ENCODE assay signal across 8 cellular contexts in genomic region chr10:124916098-124916584, GRCh38. TPM values are rescaled to one million over a fixed set of nuclear protein-coding genes. Genes with fewer than 3 reads are reported as not detected.
DNase-seq lines count a peak whose midpoint lies in the region; ATAC-seq and TF ChIP-seq lines count a peak whose summit lies in the region.

No MANE protein-coding gene starts in this region.

- peak; percentile 5; the same call in 2 of the 3 replicates for ATAC-seq in GM23338
- ATAC-seq in HG02623 (IDR thresholded peaks at IDR 0.05; ENCODE audit: unreplicated experiment) = no peak

- H3K9me2 ChIP-seq in GM23338 (ENCODE audit: insufficient read depth) = no peaks in the 10 kb centered on the region

- peaks cover 0 to 8% of the 10 kb centered on the region in 2 donors for H3K27me3 Mint-ChIP-seq in CD8-positive, alpha-beta memory T cell
- H3K27me3 Mint-ChIP-seq in GM23338 (ENCODE audit: insufficient read depth, low read depth, poor library complexity) (peaks cover 12% of the 10 kb centered on the region), nephron (ENCODE audit: low read depth) (no peaks in the 10 kb centered on the region)

- no peaks in the 10 kb centered on the region for H3K27me3 ChIP-seq in CD8-positive, alpha-beta memory T cell (ENCODE audit: insufficient read depth, low read length, poor library complexity, severe bottlenecking)
- H3K27me3 ChIP-seq in GM23338 (ENCODE audit: insufficient read depth) = no peaks in the 10 kb centered on the region

- H3K36me3 Mint-ChIP-seq in CD8-positive, alpha-beta memory T cell = peaks cover 0 to 12% (median 0%) of the 10 kb centered on the region in 3 donors
- H3K36me3 Mint-ChIP-seq in GM23338 (ENCODE audit: low read depth) (no peaks in the 10 kb centered on the region; the same call in 2 of the 3 replicates), nephron (ENCODE audit: low read depth) (peaks cover 4% of the 10 kb centered on the region)

- CTCF ChIA-PET in CD8-positive, alpha-beta memory T cell (lab: Charles Lee) = interaction anchor here (1.9 kb wide), 1 partner anchor 386 kb away, joined by 5 read pairs; no protein-coding TSS in a partner anchor

- peak overlapping the region; percentile 94 for H3K27ac ChIP-seq in CD8-positive, alpha-beta memory T cell (ENCODE audit: low read depth, low read length)
- H3K27ac ChIP-seq in GM23338 (ENCODE audit: low read depth) = peak overlapping the region; percentile 78

- peaks cover 31 to 49% (median 41%) of the 10 kb centered on the region in 3 donors for H3K4me1 Mint-ChIP-seq in CD8-positive, alpha-beta memory T cell
- H3K4me1 Mint-ChIP-seq in GM23338 (peaks cover 19% of the 10 kb centered on the region), nephron (peaks cover 47% of the 10 kb centered on the region)

- peaks cover 18% of the 10 kb centered on the region for H3K4me1 ChIP-seq in CD8-positive, alpha-beta memory T cell (ENCODE audit: insufficient read depth, low read length)
- peaks cover 19% of the 10 kb centered on the region for H3K4me1 ChIP-seq in GM23338 (ENCODE audit: insufficient read depth)

- TF ChIP-seq CTCF in GM23338 (conservative IDR thresholded peaks at IDR 0.05; ENCODE audit: low read depth in 2 of 2) (no peak), epithelial cell of esophagus (IDR thresholded peaks at IDR 0.05; ENCODE audit: insufficient read depth, low read depth, low read length, missing control alignments) (no peak), nephron (IDR thresholded peaks at IDR 0.05; ENCODE audit: unreplicated experiment in 3 of 3) (no peak)

- peak overlapping the region; percentile 92 for H2AFZ ChIP-seq in GM23338

- POLR2A ChIA-PET in CD8-positive, alpha-beta memory T cell (lab: Charles Lee) = interaction anchor here (1.0 to 1.2 kb wide), 2 partner anchors 125 to 454 kb away, joined by 3 to 5 read pairs; partner anchors contain the start of genes EEF1AKMT2 and LHPP

- H3K4me2 ChIP-seq in GM23338 = peak overlapping the region; percentile 93

- H3K36me3 ChIP-seq in CD8-positive, alpha-beta memory T cell (ENCODE audit: insufficient read depth, low read length) = no peaks in the 10 kb centered on the region
- no peaks in the 10 kb centered on the region for H3K36me3 ChIP-seq in GM23338 (ENCODE audit: insufficient read depth)

- peaks cover 14% of the 10 kb centered on the region; the same call in 1 of the 2 replicates for H3F3A ChIP-seq in GM23338 (replicated peaks; ENCODE audit: low read depth)

- peak overlapping the region; percentile 84 for H3K4me3 ChIP-seq in CD8-positive, alpha-beta memory T cell (ENCODE audit: low read length)
- H3K4me3 ChIP-seq in GM23338 (peak overlapping the region; percentile 97), epithelial cell of esophagus (ENCODE audit: low read length) (peak overlapping the region; percentile 89)

- peaks cover 38% of the 10 kb centered on the region for H3K79me2 ChIP-seq in GM23338 (replicated peaks; ENCODE audit: insufficient read depth)

- H3K4me3 Mint-ChIP-seq in CD8-positive, alpha-beta memory T cell = peak overlapping the region; percentile 88 to 99 (median 89)
- H3K4me3 Mint-ChIP-seq in GM23338 (peak overlapping the region; percentile 96), nephron (peak overlapping the region; percentile 87 to 99 (median 96))

- peaks cover 27% of the 10 kb centered on the region for H4K20me1 ChIP-seq in GM23338 (replicated peaks; ENCODE audit: insufficient read depth)

- no peaks in the 10 kb centered on the region for H3K9me3 ChIP-seq in CD8-positive, alpha-beta memory T cell (ENCODE audit: low read length)

- H3K9me3 Mint-ChIP-seq in CD8-positive, alpha-beta memory T cell = no peaks in the 10 kb centered on the region
- H3K9me3 Mint-ChIP-seq in GM23338 (no peaks in the 10 kb centered on the region; the same call in 2 of the 3 replicates), nephron (no peaks in the 10 kb centered on the region)

- no peak for DNase-seq in CD8-positive, alpha-beta memory T cell
- DNase-seq in GM23338 (ENCODE audit: low spot score) (peak; percentile 14), SHP77 (lab: John Stamatoyannopoulos, UW) (peak; percentile 11 to 22), epithelial cell of esophagus (ENCODE audit: low read depth) (peak; percentile 28), ecto neural progenitor cell (ENCODE audit: low spot score) (no peak)
- DNase-seq in NK-92 treated with Interleukin-12 subunit alpha and Interleukin-12 subunit beta, amount 100 ng/mL, for 24 hours (lab: John Stamatoyannopoulos, UW) = no peak

- H3K27ac Mint-ChIP-seq in CD8-positive, alpha-beta memory T cell = peak overlapping the region; percentile 96 to 98 (median 97)
- H3K27ac Mint-ChIP-seq in GM23338 (peak overlapping the region; percentile 96), nephron (peak overlapping the region; percentile 96 to 99 (median 97))

TF ChIP-seq in GM23338, 12 proteins besides CTCF, POLR2A, EP300 and RAD21 (continues in another document):
- no peak for TF ChIP-seq STAT1 (IDR thresholded peaks at IDR 0.05; ENCODE audit: unreplicated experiment)
- no peak for TF ChIP-seq NANOG (IDR thresholded peaks at IDR 0.05; ENCODE audit: borderline replicate concordance)
- no peak for TF ChIP-seq ETS1 (IDR thresholded peaks at IDR 0.05)
- TF ChIP-seq REST (IDR thresholded peaks at IDR 0.05; ENCODE audit: unreplicated experiment) = no peak

RNA-seq across cellular contexts. Expression of gene ZRANB1, which starts 25.8 kb away (rescaled TPM):
- 10 to 100 TPM; 16.7 to 16.9 TPM for total RNA-seq in CD8-positive, alpha-beta memory T cell
- polyA plus RNA-seq in CD8-positive, alpha-beta memory T cell = 11.8 TPM
- total RNA-seq in GM23338 (2014; rRNA removed; shearing (Covaris generic)) = 26.7 and 27.8 TPM in 2 replicates
- 2.6 and 4.2 TPM in 2 replicates for polyA plus RNA-seq in GM23338 (2016; fragmentation: Nextera tagmentation; extraction: Ambion mirVana)

Comparison
In these comparisons a context has a peak if more than half of its experiments do, and no peak if none do; other contexts are left out.
1. DNase-seq: peak in GM23338 (single experiment), SHP77 (2 of 2) and epithelial cell of esophagus (single experiment); none in CD8-positive, alpha-beta memory T cell (0 of 5), NK-92 treated with Interleukin-12 subunit alpha and Interleukin-12 subunit beta, amount 100 ng/mL, for 24 hours (single experiment) and ecto neural progenitor cell (single experiment).
2. Peak in every context shown above with its lines, with median percentiles within 50 percentile points of each other: H3K4me3 ChIP-seq, H3K27ac Mint-ChIP-seq and H3K4me3 Mint-ChIP-seq.